8 cellular contexts compared by ENCODE assay signal in genomic region chr1:39692152-39693064, GRCh38. TPM values are rescaled to one million over a fixed set of nuclear protein-coding genes. Genes with fewer than 3 reads are reported as not detected.
DNase-seq lines count a peak whose midpoint lies in the region; ATAC-seq, FAIRE-seq and TF ChIP-seq lines count a peak whose summit lies in the region.

No MANE protein-coding gene starts in this region.

- H3K36me3 ChIP-seq in H1 (ENCODE audit: control insufficient read depth in 2 of 4, insufficient read depth in 4 of 4, low read length in 3 of 4) (no peaks in the 10 kb centered on the region), pancreas (no peaks in the 10 kb centered on the region)

- peak overlapping the region; percentile 8 to 56 (median 22); a peak in 6 of 8 replicates for H3K4me3 ChIP-seq in H1 (ENCODE audit: extremely low read depth in 1 of 4, insufficient read depth in 2 of 4, low read depth in 3 of 4, low read length in 4 of 4)
- H3K4me3 ChIP-seq in pancreas = peak overlapping the region in 3 of 4 donors; percentile 18 to 47 (median 38)

- H3K4me2 ChIP-seq in H1 (ENCODE audit: insufficient read depth in 1 of 2, low read depth in 2 of 2, low read length in 2 of 2) = peak overlapping the region; percentile 75

- H3K79me1 ChIP-seq in H1 (ENCODE audit: low read depth, low read length) = no peaks in the 10 kb centered on the region

- CTCF ChIA-PET in H1 (lab: Charles Lee; ENCODE audit: partially characterized antibody) = interaction anchor here (0.6 to 5.0 kb wide), 10 partner anchors 10 to 231 kb away, joined by 3 to 40 read pairs (median 6); partner anchors contain the start of gene NT5C1A

- no peak overlapping the region for H2AK5ac ChIP-seq in H1 (ENCODE audit: low read depth, low read length)

- 14% methylated on average over 36 of the region's 56 CpGs; no CpG with 5 or more reads in 1 of the 2 experiments for WGBS in H1 (ENCODE audit: extremely low coverage in 1 of 2, insufficient coverage in 1 of 2, insufficient read length in 1 of 2, insufficient replicate concordance in 2 of 2, low coverage in 1 of 2, low lambda C conversion rate in 2 of 2, missing lambda C conversion rate in 1 of 2), 2 experiments
- WGBS in pancreas, 2 donors = 24 to 29% methylated on average over 56 of the region's 56 CpGs

- no peak overlapping the region for H3K4ac ChIP-seq in H1 (replicated peaks; ENCODE audit: insufficient read length, low read depth, low read length)

- H4K91ac ChIP-seq in H1 (replicated peaks; ENCODE audit: insufficient read length, low read length) = no peak overlapping the region

- H2BK15ac ChIP-seq in H1 (ENCODE audit: low read length) = no peak overlapping the region

- TF ChIP-seq POLR2A in H1 (IDR thresholded peaks at IDR 0.05; ENCODE audit: control extremely low read depth in 1 of 2, low read depth in 2 of 2, low read length in 2 of 2) = no peak

- no peak overlapping the region for H2BK12ac ChIP-seq in H1 (ENCODE audit: low read depth, low read length)

- H2AFZ ChIP-seq in H1 (ENCODE audit: low read length) = peak overlapping the region; percentile 18; the same call in 1 of the 2 replicates

- H4K5ac ChIP-seq in H1 (ENCODE audit: insufficient read length, low read depth, low read length) = no peak overlapping the region

- TF ChIP-seq CTCF in H1 (IDR thresholded peaks at IDR 0.05; ENCODE audit: control extremely low read depth in 1 of 3, insufficient read depth in 1 of 3, low read depth in 1 of 3, low read length in 3 of 3) (no peak), pancreas (IDR thresholded peaks at IDR 0.05) (no peak)

- TF ChIP-seq EP300 in H1 (IDR thresholded peaks at IDR 0.05; ENCODE audit: borderline replicate concordance in 1 of 2, low read depth in 2 of 2, low read length in 2 of 2) = no peak

- no peaks in the 10 kb centered on the region for H3K9me3 ChIP-seq in H1 (ENCODE audit: insufficient read depth in 2 of 2, low read depth in 1 of 2, low read length in 1 of 2)
- H3K9me3 ChIP-seq in pancreas = no peaks in the 10 kb centered on the region

- H3K79me2 ChIP-seq in H1 (ENCODE audit: control insufficient read depth in 1 of 2, insufficient read depth in 2 of 2, low read length in 2 of 2) = no peaks in the 10 kb centered on the region

- no peak overlapping the region for H2BK5ac ChIP-seq in H1 (ENCODE audit: low read depth, low read length)

- H3K23ac ChIP-seq in H1 (ENCODE audit: insufficient read length) = no peak overlapping the region

- H3K4me1 ChIP-seq in H1 (replicated peaks in 1 of 4; ENCODE audit: control insufficient read depth in 3 of 4, insufficient read depth in 4 of 4, low read length in 3 of 4) = peaks cover 0 to 19% (median 7%) of the 10 kb centered on the region in 4 experiments; a peak in 5 of 7 replicates
- peaks cover 0 to 13% (median 0%) of the 10 kb centered on the region in 3 donors for H3K4me1 ChIP-seq in pancreas

- no peak overlapping the region for H3K18ac ChIP-seq in H1 (ENCODE audit: extremely low read depth, low read length)

- H3K9ac ChIP-seq in H1 (replicated peaks in 1 of 4; ENCODE audit: extremely low read depth in 1 of 4, low read depth in 3 of 4, low read length in 3 of 4) = no peak overlapping the region

- H3K56ac ChIP-seq in H1 (replicated peaks; ENCODE audit: insufficient read length, low read depth, low read length) = no peak overlapping the region

- DNase-seq in DMS53 treated with DMSO at 0.1 percent for 48 hours (lab: John Stamatoyannopoulos, UW; ENCODE audit: unreplicated experiment) (peak; percentile 29), NCI-H2227 treated with DMSO at 0.1 percent for 48 hours (lab: John Stamatoyannopoulos, UW) (peak; percentile 66), H1 (ENCODE audit: low read depth in 1 of 2, low spot score in 2 of 2) (peak in 1 of 2 experiments; percentile 82), pancreas (peak in 5 of 6 donors; percentile 18 to 80 (median 57)), posterior vena cava (ENCODE audit: low spot score) (no peak)

- peaks cover 0 to 6% of the 10 kb centered on the region in 2 experiments for H4K20me1 ChIP-seq in H1 (replicated peaks in 1 of 2; ENCODE audit: control insufficient read depth in 1 of 2, insufficient read depth in 2 of 2, low read length in 2 of 2)

- intact Hi-C loops in pancreas (cut with DNase I) (no loop called here), posterior vena cava (cut with DNase I) (no loop called here)

- ATAC-seq in pancreas (peak; percentile 3 to 23 (median 15)), GM21526 (IDR thresholded peaks at IDR 0.05; ENCODE audit: low FRiP score, unreplicated experiment) (no peak), GM19351 (IDR thresholded peaks at IDR 0.05; ENCODE audit: unreplicated experiment) (no peak), GM19467 (IDR thresholded peaks at IDR 0.05; ENCODE audit: unreplicated experiment) (no peak)

- POLR2A ChIA-PET in H1 (lab: Charles Lee; ENCODE audit: partially characterized antibody) = interaction anchor here (0.8 to 5.7 kb wide), 5 partner anchors 8 to 117 kb away, joined by 3 to 32 read pairs (median 3); partner anchors contain the start of genes NT5C1A and PPIE

- FAIRE-seq in H1 (lab: Jason Lieb, UNC) = no peak
- no peak for FAIRE-seq in pancreas (lab: Jason Lieb, UNC)

- no peak overlapping the region; the same call in 1 of the 2 replicates for H4K8ac ChIP-seq in H1 (ENCODE audit: extremely low read depth, insufficient read depth, low read length)

- no peak overlapping the region for H2BK20ac ChIP-seq in H1 (ENCODE audit: low read length)

- TF ChIP-seq RAD21 in H1 (IDR thresholded peaks at IDR 0.05 in 1 of 2, conservative IDR thresholded peaks at IDR 0.05 in 1 of 2; ENCODE audit: low read depth in 2 of 2, low read length in 2 of 2) = no peak

- H3K23me2 ChIP-seq in H1 (ENCODE audit: low read depth, low read length) = peaks cover 5% of the 10 kb centered on the region; the same call in 1 of the 2 replicates

- H3K27ac ChIP-seq in H1 (ENCODE audit: low read depth, low read length) (no peak overlapping the region), pancreas (no peak overlapping the region)

- H3K27me3 ChIP-seq in H1 (replicated peaks in 1 of 4; ENCODE audit: control insufficient read depth in 3 of 4, extremely low read depth in 1 of 4, insufficient read depth in 3 of 4, low read length in 3 of 4) (peaks cover 71 to 98% (median 84%) of the 10 kb centered on the region in 4 experiments), pancreas (no peaks in the 10 kb centered on the region)

- no peak overlapping the region for H3K14ac ChIP-seq in H1 (ENCODE audit: insufficient read length)

- H2BK120ac ChIP-seq in H1 (replicated peaks; ENCODE audit: low read depth, low read length) = no peak overlapping the region

RNA-seq across cellular contexts. Expression of gene HPCAL4, which starts 1.2 kb away (rescaled TPM):
- 0.46 and 0.54 TPM in 2 replicates for total RNA-seq in H1 (2021; fragmentation: NEBNext Ultra II Directional; extraction: Animal tissue kit (Norgen Biotek cat#: 25700))
- polyA plus RNA-seq in H1 (2011; rRNA removed) (0.55 and 0.74 TPM in 2 replicates), pancreas (under 1 TPM; 0.61 to 0.76 TPM)
- polyA plus RNA-seq in H1 (2011; cell fraction: cytosol; rRNA removed) = 0.72 TPM
- polyA plus RNA-seq in H1 (2011; cell fraction: nucleus; rRNA removed) = 0.97 TPM
- polyA plus RNA-seq in H1 (2012, experiment 1 of 2) = 0.32 to 0.92 TPM (median 0.64 TPM) in 4 replicates
- polyA plus RNA-seq in H1 (2012, experiment 2 of 2) = 0.41 TPM
- polyA plus RNA-seq in H1 (2013, experiment 1 of 2) = 0.81 TPM
- 0.79 TPM for polyA plus RNA-seq in H1 (2013, experiment 2 of 2)
- polyA minus RNA-seq in H1 (2011; rRNA and poly(A)+ RNA removed) = 1.8 and 2.1 TPM in 2 replicates
- polyA minus RNA-seq in H1 (2011; cell fraction: cytosol; rRNA and poly(A)+ RNA removed) = 0.51 TPM
- polyA minus RNA-seq in H1 (2011; cell fraction: nucleus; rRNA and poly(A)+ RNA removed) = 1.00 TPM
- total RNA-seq in pancreas (1 to 10 TPM in 4 of 6 donors, under 1 TPM in 2; 0.15 to 7.8 (median 1.9) TPM), posterior vena cava (under 1 TPM in 1 of 2 donors, not detected in 1; 0.09 TPM)

RNA-seq across cellular contexts. Expression of gene NT5C1A, which starts 20.5 kb away (rescaled TPM):
- not detected in 2 replicates for total RNA-seq in H1 (2021; fragmentation: NEBNext Ultra II Directional; extraction: Animal tissue kit (Norgen Biotek cat#: 25700))
- 0.06 TPM in 1 of 2 replicates, not detected in the other for polyA plus RNA-seq in H1 (2011; rRNA removed)
- polyA plus RNA-seq in H1 (2011; cell fraction: cytosol; rRNA removed) = not detected
- polyA plus RNA-seq in H1 (2011; cell fraction: nucleus; rRNA removed) = not detected
- not detected in 4 replicates for polyA plus RNA-seq in H1 (2012, experiment 1 of 2)
- polyA plus RNA-seq in H1 (2012, experiment 2 of 2) = not detected
- not detected for polyA plus RNA-seq in H1 (2013, experiment 1 of 2)
- polyA plus RNA-seq in H1 (2013, experiment 2 of 2) = not detected
- 0.16 TPM in 1 of 2 replicates, not detected in the other for polyA minus RNA-seq in H1 (2011; rRNA and poly(A)+ RNA removed)
- polyA minus RNA-seq in H1 (2011; cell fraction: cytosol; rRNA and poly(A)+ RNA removed) = not detected
- polyA minus RNA-seq in H1 (2011; cell fraction: nucleus; rRNA and poly(A)+ RNA removed) = not detected
- 1 to 10 TPM in 4 of 6 donors, under 1 TPM in 2; 0.56 to 4.5 (median 2.3) TPM for total RNA-seq in pancreas
- polyA plus RNA-seq in pancreas = under 1 TPM; 0.07 to 0.34 TPM
- 1 to 10 TPM in 1 of 2 donors, under 1 TPM in 1; 0.71 to 1.1 TPM for total RNA-seq in posterior vena cava

RNA-seq across cellular contexts. Expression of gene PPIE, which starts 46.3 kb away (rescaled TPM):
- 38.9 and 40.2 TPM in 2 replicates for total RNA-seq in H1 (2021; fragmentation: NEBNext Ultra II Directional; extraction: Animal tissue kit (Norgen Biotek cat#: 25700))
- polyA plus RNA-seq in H1 (2011; rRNA removed) (49.4 and 56.1 TPM in 2 replicates), pancreas (10 to 100 TPM; 23.7 to 42.5 TPM)
- polyA plus RNA-seq in H1 (2011; cell fraction: cytosol; rRNA removed) = 79.8 TPM
- 61.8 TPM for polyA plus RNA-seq in H1 (2011; cell fraction: nucleus; rRNA removed)
- polyA plus RNA-seq in H1 (2012, experiment 1 of 2) = 44.8 to 55.0 TPM (median 51.6 TPM) in 4 replicates
- 52.5 TPM for polyA plus RNA-seq in H1 (2012, experiment 2 of 2)
- 36.2 TPM for polyA plus RNA-seq in H1 (2013, experiment 1 of 2)
- polyA plus RNA-seq in H1 (2013, experiment 2 of 2) = 34.8 TPM
- polyA minus RNA-seq in H1 (2011; rRNA and poly(A)+ RNA removed) = 33.4 and 38.9 TPM in 2 replicates
- 10.3 TPM for polyA minus RNA-seq in H1 (2011; cell fraction: cytosol; rRNA and poly(A)+ RNA removed)
- 27.4 TPM for polyA minus RNA-seq in H1 (2011; cell fraction: nucleus; rRNA and poly(A)+ RNA removed)
- total RNA-seq in pancreas (10 to 100 TPM; 18.1 to 36.8 (median 27.1) TPM), posterior vena cava (10 to 100 TPM; 29.0 to 45.9 TPM)

RNA-seq across cellular contexts. Expression of gene HEYL, which starts 53.0 kb away (rescaled TPM):
- 3.1 and 3.5 TPM in 2 replicates for total RNA-seq in H1 (2021; fragmentation: NEBNext Ultra II Directional; extraction: Animal tissue kit (Norgen Biotek cat#: 25700))
- polyA plus RNA-seq in H1 (2011; rRNA removed) = 1.8 and 2.9 TPM in 2 replicates
- 1.6 TPM for polyA plus RNA-seq in H1 (2011; cell fraction: cytosol; rRNA removed)
- polyA plus RNA-seq in H1 (2011; cell fraction: nucleus; rRNA removed) = 3.1 TPM
- 1.4 to 2.6 TPM (median 2.2 TPM) in 4 replicates for polyA plus RNA-seq in H1 (2012, experiment 1 of 2)
- 1.8 TPM for polyA plus RNA-seq in H1 (2012, experiment 2 of 2)
- 2.2 TPM for polyA plus RNA-seq in H1 (2013, experiment 1 of 2)
- 2.0 TPM for polyA plus RNA-seq in H1 (2013, experiment 2 of 2)
- 2.0 and 2.3 TPM in 2 replicates for polyA minus RNA-seq in H1 (2011; rRNA and poly(A)+ RNA removed)
- 1.5 TPM for polyA minus RNA-seq in H1 (2011; cell fraction: cytosol; rRNA and poly(A)+ RNA removed)
- polyA minus RNA-seq in H1 (2011; cell fraction: nucleus; rRNA and poly(A)+ RNA removed) = 1.8 TPM
- total RNA-seq in pancreas = 10 to 100 TPM; 22.9 to 34.6 (median 32.3) TPM
- polyA plus RNA-seq in pancreas = 10 to 100 TPM; 12.0 to 19.3 TPM
- 10 to 100 TPM; 25.2 to 47.1 TPM for total RNA-seq in posterior vena cava

Comparison
In these comparisons a context has a peak if more than half of its experiments do, and no peak if none do; other contexts are left out.
1. ATAC-seq: peak in pancreas (4 of 4); none in GM21526 (single experiment), GM19351 (single experiment) and GM19467 (single experiment).